Comparison of ENCODE assay signal across 25 cellular contexts in genomic region chr11:83543918-83544491, GRCh38.
DNase-seq lines count a peak whose midpoint lies in the region; ATAC-seq, FAIRE-seq and TF ChIP-seq lines count a peak whose summit lies in the region.
"Had no signal": no experiment of that assay in that cellular context is flagged by ENCODE, and none has a peak within 500 bp of the region (broad histone marks: within the 10 kb centered on the region; RNA-seq: fewer than 3 reads in every experiment).

No MANE protein-coding gene starts in this region.

- H3K27me3 ChIP-seq in esophagus muscularis mucosa (no peaks in the 10 kb centered on the region), esophagus squamous epithelium (no peaks in the 10 kb centered on the region)
- H3K27me3 ChIP-seq: gastroesophageal sphincter, neutrophil, SJCRH30, upper lobe of right lung had no signal

- H3K4me1 ChIP-seq in esophagus muscularis mucosa (peaks cover 0 to 16% (median 15%) of the 10 kb centered on the region in 4 donors), esophagus squamous epithelium (no peaks in the 10 kb centered on the region)
- H3K4me1 ChIP-seq: upper lobe of right lung had no signal

- TF ChIP-seq EP300 in esophagus muscularis mucosa (IDR thresholded peaks at IDR 0.05): no peak

- no peaks in the 10 kb centered on the region for H3K36me3 Mint-ChIP-seq in activated naive CD4-positive, alpha-beta T cell treated with anti-CD3 and anti-CD28 coated beads for 36 hours (ENCODE audit: low read depth)

- TF ChIP-seq POLR2A in esophagus muscularis mucosa (IDR thresholded peaks at IDR 0.05; ENCODE audit: low read depth) (no peak), GM12892 (IDR thresholded peaks at IDR 0.05; ENCODE audit: low read depth, low read length) (no peak), esophagus squamous epithelium (IDR thresholded peaks at IDR 0.05) (no peak)

- no peaks in the 10 kb centered on the region for H3K4me1 Mint-ChIP-seq in activated naive CD4-positive, alpha-beta T cell treated with anti-CD3 and anti-CD28 coated beads for 36 hours (ENCODE audit: low read depth)
- H3K4me1 Mint-ChIP-seq in stimulated activated naive CD8-positive, alpha-beta T cell treated with anti-CD3 and anti-CD28 coated beads, Interleukin-15, amount 100 ng/mL, for 72 hours: no peaks in the 10 kb centered on the region
- H3K4me1 Mint-ChIP-seq: activated CD4-positive, alpha-beta T cell treated with anti-CD3 and anti-CD28 coated beads, Interleukin-2, amount 10 ng/mL, durations not matched to agents 7 days and 5 days had no signal

- DNase-seq in activated naive CD4-positive, alpha-beta T cell treated with anti-CD3 and anti-CD28 coated beads for 36 hours: peak; percentile 10
- DNase-seq in activated naive CD4-positive, alpha-beta T cell treated with anti-CD3 and anti-CD28 coated beads, Interleukin-2, amount 50 U/mL, for 16 hours: no peak
- DNase-seq in NCI-H226: peak; percentile 5
- peak; percentile 50 for DNase-seq in esophagus muscularis mucosa (ENCODE audit: extremely low spot score)
- DNase-seq in stimulated activated naive CD8-positive, alpha-beta T cell treated with anti-CD3 and anti-CD28 coated beads, Interleukin-15, amount 100 ng/mL, for 72 hours: no peak
- no peak for DNase-seq in GM12892 (ENCODE audit: insufficient read length)
- DNase-seq in esophagus squamous epithelium (lab: John Stamatoyannopoulos, UW): no peak
- DNase-seq: activated CD4-positive, alpha-beta T cell treated with anti-CD3 and anti-CD28 coated beads, Interleukin-2, amount 10 ng/mL, durations not matched to agents 7 days and 5 days; C1 segment of cervical spinal cord; H7; islet precursor cell; MM.1S; NCI-H1436; NCI-H510A; stimulated activated CD4-positive, alpha-beta T cell treated with anti-CD3 and anti-CD28 coated beads, Interleukin-4, amount 100 ng/mL, for 24 hours; upper lobe of right lung had no signal

- no peak overlapping the region for H3K4me3 ChIP-seq in esophagus muscularis mucosa
- no peak overlapping the region for H3K4me3 ChIP-seq in esophagus squamous epithelium
- H3K4me3 ChIP-seq: gastroesophageal sphincter, lung, SJCRH30, skin epidermis, upper lobe of right lung had no signal

- H3K36me3 ChIP-seq in esophagus muscularis mucosa (no peaks in the 10 kb centered on the region), esophagus squamous epithelium (no peaks in the 10 kb centered on the region)
- H3K36me3 ChIP-seq: gastroesophageal sphincter, neutrophil, SJCRH30, upper lobe of right lung had no signal

- ATAC-seq in stimulated activated naive CD8-positive, alpha-beta T cell treated with anti-CD3 and anti-CD28 coated beads, Interleukin-15, amount 100 ng/mL, for 72 hours: peak; percentile 92
- no peak for ATAC-seq in GM21723 (IDR thresholded peaks at IDR 0.05; ENCODE audit: unreplicated experiment)
- ATAC-seq: gastroesophageal sphincter, upper lobe of right lung had no signal

- no peak for FAIRE-seq in GM12892 (lab: Jason Lieb, UNC)
- FAIRE-seq: astrocyte, RCC 7860 had no signal

- TF ChIP-seq CTCF in esophagus muscularis mucosa (IDR thresholded peaks at IDR 0.05) (no peak), esophagus squamous epithelium (IDR thresholded peaks at IDR 0.05) (no peak)

- H3K27ac ChIP-seq in esophagus muscularis mucosa (replicated peaks in 1 of 4) (no peak overlapping the region), esophagus squamous epithelium (no peak overlapping the region)
- H3K27ac ChIP-seq: gastroesophageal sphincter, neutrophil, SJCRH30, skin epidermis, upper lobe of right lung had no signal

- H3K27me3 Mint-ChIP-seq in activated naive CD4-positive, alpha-beta T cell treated with anti-CD3 and anti-CD28 coated beads for 36 hours (ENCODE audit: low read depth): peaks cover 2% of the 10 kb centered on the region
- H3K27me3 Mint-ChIP-seq in stimulated activated naive CD8-positive, alpha-beta T cell treated with anti-CD3 and anti-CD28 coated beads, Interleukin-15, amount 100 ng/mL, for 72 hours: no peaks in the 10 kb centered on the region

- intact Hi-C loops in activated naive CD4-positive, alpha-beta T cell treated with anti-CD3 and anti-CD28 coated beads for 36 hours (cut with micrococcal nuclease): no loop called here
- intact Hi-C loops in esophagus muscularis mucosa (cut with DNase I): no loop called here
- intact Hi-C loops in esophagus squamous epithelium (cut with DNase I): no loop called here

- H3K9me3 Mint-ChIP-seq in activated naive CD4-positive, alpha-beta T cell treated with anti-CD3 and anti-CD28 coated beads for 36 hours: no peaks in the 10 kb centered on the region
- H3K9me3 Mint-ChIP-seq in stimulated activated naive CD8-positive, alpha-beta T cell treated with anti-CD3 and anti-CD28 coated beads, Interleukin-15, amount 100 ng/mL, for 72 hours: no peaks in the 10 kb centered on the region
- H3K9me3 Mint-ChIP-seq: activated CD4-positive, alpha-beta T cell treated with anti-CD3 and anti-CD28 coated beads, Interleukin-2, amount 10 ng/mL, durations not matched to agents 7 days and 5 days; T-helper 1 cell treated with Interleukin-12 subunit alpha and Interleukin-12 subunit beta and Interleukin-4 antibody, amounts not matched to agents 30 μg/mL and 1 μg/mL, for 36 hours had no signal

- H3K9me3 ChIP-seq in esophagus muscularis mucosa (no peaks in the 10 kb centered on the region), esophagus squamous epithelium (no peaks in the 10 kb centered on the region)
- H3K9me3 ChIP-seq: gastroesophageal sphincter, neutrophil, SJCRH30, upper lobe of right lung had no signal

- CTCF ChIA-PET in activated naive CD4-positive, alpha-beta T cell treated with anti-CD3 and anti-CD28 coated beads for 36 hours (lab: Charles Lee): no interaction called here

- H3K4me3 Mint-ChIP-seq in activated naive CD4-positive, alpha-beta T cell treated with anti-CD3 and anti-CD28 coated beads for 36 hours: no peak overlapping the region
- H3K4me3 Mint-ChIP-seq in stimulated activated naive CD8-positive, alpha-beta T cell treated with anti-CD3 and anti-CD28 coated beads, Interleukin-15, amount 100 ng/mL, for 72 hours: no peak overlapping the region
- H3K4me3 Mint-ChIP-seq: activated CD4-positive, alpha-beta T cell treated with anti-CD3 and anti-CD28 coated beads, Interleukin-2, amount 10 ng/mL, durations not matched to agents 7 days and 5 days; T-helper 1 cell treated with Interleukin-12 subunit alpha and Interleukin-12 subunit beta and Interleukin-4 antibody, amounts not matched to agents 30 μg/mL and 1 μg/mL, for 36 hours had no signal

- no peak overlapping the region for H3K27ac Mint-ChIP-seq in activated naive CD4-positive, alpha-beta T cell treated with anti-CD3 and anti-CD28 coated beads for 36 hours
- no peak overlapping the region for H3K27ac Mint-ChIP-seq in stimulated activated naive CD8-positive, alpha-beta T cell treated with anti-CD3 and anti-CD28 coated beads, Interleukin-15, amount 100 ng/mL, for 72 hours
- H3K27ac Mint-ChIP-seq: activated CD4-positive, alpha-beta T cell treated with anti-CD3 and anti-CD28 coated beads, Interleukin-2, amount 10 ng/mL, durations not matched to agents 7 days and 5 days; T-helper 1 cell treated with Interleukin-12 subunit alpha and Interleukin-12 subunit beta and Interleukin-4 antibody, amounts not matched to agents 30 μg/mL and 1 μg/mL, for 36 hours had no signal

- WGBS in esophagus muscularis mucosa: 82% methylated on average over 3 of the region's 3 CpGs
- 81 to 97% methylated on average over 3 of the region's 3 CpGs for WGBS in esophagus squamous epithelium, 2 donors

Comparison
In these comparisons a context has a peak if more than half of its experiments do, and no peak if none do; other contexts are left out.
1. DNase-seq: peak in activated naive CD4-positive, alpha-beta T cell treated with anti-CD3 and anti-CD28 coated beads for 36 hours (single experiment), NCI-H226 (single experiment) and esophagus muscularis mucosa (single experiment); none in activated naive CD4-positive, alpha-beta T cell treated with anti-CD3 and anti-CD28 coated beads, Interleukin-2, amount 50 U/mL, for 16 hours (single experiment), stimulated activated naive CD8-positive, alpha-beta T cell treated with anti-CD3 and anti-CD28 coated beads, Interleukin-15, amount 100 ng/mL, for 72 hours (0 of 2), GM12892 (single experiment) and esophagus squamous epithelium (single experiment).